In the genomic region with DNA sequence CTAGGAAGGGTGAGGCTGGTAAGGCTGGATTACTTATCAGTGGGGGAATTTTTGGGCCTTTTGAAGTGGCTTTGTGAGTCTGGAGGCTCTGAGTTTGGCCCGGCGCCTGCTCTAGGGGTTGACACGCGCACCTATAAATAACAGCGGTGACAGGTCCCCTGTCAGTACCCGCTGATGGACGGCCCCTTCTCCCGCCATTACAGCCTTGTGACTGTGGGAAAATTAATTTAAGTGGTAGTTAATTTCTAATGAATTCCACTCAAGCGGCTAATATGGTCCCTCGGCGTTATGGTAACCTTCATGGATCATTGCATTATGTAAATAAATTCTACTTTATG, we compare ENCODE assay signal across 8 cellular contexts. TPM values are rescaled to one million over a fixed set of nuclear protein-coding genes. Genes with fewer than 3 reads are reported as not detected.
A peak's percentile ranks its signal among the peaks of the same experiment; 100 is the strongest.
DNase-seq lines count a peak whose midpoint lies in the region; ATAC-seq and TF ChIP-seq lines count a peak whose summit lies in the region.
"Had no signal": no experiment of that assay in that cellular context is flagged by ENCODE, and none has a peak within 500 bp of the region (broad histone marks: within the 10 kb centered on the region; RNA-seq: fewer than 3 reads in every experiment).

No MANE protein-coding gene starts in this region.

- no peaks in the 10 kb centered on the region for H4K20me1 ChIP-seq in Karpas-422 (ENCODE audit: insufficient read depth, low read depth, low read length)
- no peaks in the 10 kb centered on the region for H4K20me1 ChIP-seq in osteoblast (ENCODE audit: insufficient read depth, low read length)

- H3K9ac ChIP-seq in Karpas-422 (ENCODE audit: low read length), result peak overlapping the region; percentile 66

- H3K4me2 ChIP-seq in Karpas-422 (ENCODE audit: low read depth, low read length, poor library complexity, severe bottlenecking) (peak overlapping the region; percentile 68), osteoblast (ENCODE audit: insufficient read depth, low read length) (no peak overlapping the region)

- H3K27ac ChIP-seq in Karpas-422 (ENCODE audit: low read length) (peak overlapping the region; percentile 82), osteoblast (ENCODE audit: low read depth, low read length) (no peak overlapping the region)

- H3K4me3 ChIP-seq in Karpas-422 (ENCODE audit: low read length), result peak overlapping the region; percentile 56
- no peak overlapping the region for H3K4me3 ChIP-seq in osteoblast (ENCODE audit: insufficient read depth, low read length)

- TF ChIP-seq CTCF in osteoblast (IDR thresholded peaks at IDR 0.05; ENCODE audit: extremely low read depth, low read depth, low read length), result no peak

- ATAC-seq in GM19023 (IDR thresholded peaks at IDR 0.05; ENCODE audit: unreplicated experiment), result peak; percentile 83
- ATAC-seq in HG02571 (IDR thresholded peaks at IDR 0.05; ENCODE audit: unreplicated experiment), result peak; percentile 59

- H3K36me3 ChIP-seq in Karpas-422 (ENCODE audit: insufficient read depth, low read length), result no peaks in the 10 kb centered on the region
- no peaks in the 10 kb centered on the region for H3K36me3 ChIP-seq in osteoblast (ENCODE audit: insufficient read depth, low read length)

- H3K9me3 ChIP-seq in Karpas-422 (ENCODE audit: low read length) (no peaks in the 10 kb centered on the region), osteoblast (ENCODE audit: low read depth, low read length) (no peaks in the 10 kb centered on the region)

- no peaks in the 10 kb centered on the region for H3K27me3 ChIP-seq in Karpas-422 (ENCODE audit: low read length)
- H3K27me3 ChIP-seq in osteoblast (ENCODE audit: insufficient read depth, low read length), result peaks cover 7% of the 10 kb centered on the region

- H3K9me2 ChIP-seq in Karpas-422 (replicated peaks; ENCODE audit: insufficient read depth, low read length), result no peaks in the 10 kb centered on the region

- H2AFZ ChIP-seq in Karpas-422 (ENCODE audit: low read length) (no peak overlapping the region; the same call in 1 of the 2 replicates), osteoblast (ENCODE audit: low read length) (no peak overlapping the region)

- H3K79me2 ChIP-seq in Karpas-422 (ENCODE audit: low read length), result no peaks in the 10 kb centered on the region
- H3K79me2 ChIP-seq in osteoblast (ENCODE audit: insufficient read depth, low read length), result no peaks in the 10 kb centered on the region

- peaks cover 41% of the 10 kb centered on the region for H3K4me1 ChIP-seq in Karpas-422 (ENCODE audit: low read length)
- no peaks in the 10 kb centered on the region for H3K4me1 ChIP-seq in osteoblast (ENCODE audit: insufficient read depth, low read length)

- peak; percentile 95 for DNase-seq in Karpas-422
- DNase-seq in osteoblast (ENCODE audit: insufficient read length, low spot score, missing footprints), result peak; percentile 13
- no peak for DNase-seq in NCI-H345 (lab: John Stamatoyannopoulos, UW)
- DNase-seq in SKM-1 (lab: John Stamatoyannopoulos, UW; ENCODE audit: unreplicated experiment), result no peak
- no peak for DNase-seq in iPS-NIHi7 (ENCODE audit: extremely low spot score)
- DNase-seq: T-helper 9 cell had no signal

RNA-seq across cellular contexts. Expression of a gene that starts 16.5 kb away (rescaled TPM):
- 63.7 and 67.1 TPM in 2 replicates for total RNA-seq in Karpas-422 (2014; rRNA removed; shearing (Covaris generic); ENCODE audit: low replicate concordance)
- 35.1 and 35.7 TPM in 2 replicates for total RNA-seq in osteoblast

RNA-seq across cellular contexts. Expression of a gene that starts 18.0 kb away (rescaled TPM):
- 41.4 and 76.8 TPM in 2 replicates for total RNA-seq in Karpas-422 (2014; rRNA removed; shearing (Covaris generic); ENCODE audit: low replicate concordance)
- total RNA-seq in osteoblast, result 19.2 and 23.9 TPM in 2 replicates

Comparison
In these comparisons a context has a peak if more than half of its experiments do, and no peak if none do; other contexts are left out.
1. DNase-seq: peak in Karpas-422 (single experiment) and osteoblast (single experiment); none in NCI-H345 (single experiment), SKM-1 (single experiment) and iPS-NIHi7 (single experiment).